Comparison of ENCODE assay signal across 21 cellular contexts in the genomic region with DNA sequence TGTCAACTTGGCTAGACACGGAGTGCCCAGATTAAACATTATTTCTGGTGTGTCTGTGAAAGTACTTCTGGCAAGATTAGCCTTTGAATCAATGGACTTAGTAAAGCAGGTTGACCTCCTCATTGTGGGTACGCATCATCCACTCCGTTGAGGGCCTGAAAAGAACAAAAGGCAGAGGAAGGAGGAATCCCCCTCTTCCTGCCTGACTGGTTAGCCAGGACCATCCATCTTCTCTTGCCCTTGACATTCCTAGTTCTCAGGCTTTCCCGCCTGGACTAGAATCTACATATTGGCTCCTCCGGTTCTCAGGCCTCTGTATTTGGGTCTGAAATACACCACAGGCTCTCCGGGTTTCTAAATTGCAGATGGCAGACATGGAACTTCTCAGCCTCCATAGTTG.
"Had no signal": no experiment of that assay in that cellular context is flagged by ENCODE, and none has a peak within 500 bp of the region (broad histone marks: within the 10 kb centered on the region; RNA-seq: fewer than 3 reads in every experiment).

No MANE protein-coding gene starts in this region.

- ATAC-seq: HepG2, Panc1 had no signal

- H3K9me3 ChIP-seq: MG63, SK-N-SH had no signal

- H3K4me2 ChIP-seq: SK-N-SH had no signal

- H3K4me3 ChIP-seq: MG63 had no signal

- H3K36me3 ChIP-seq: MG63 had no signal

- H3K27ac ChIP-seq: RWPE1 had no signal

- DNase-seq: IMR-90, Karpas-422, KG1, MG63, NCI-H1092, NCI-H1105 treated with DMSO at 0.1 percent for 48 hours, NCI-H1417 treated with DMSO at 0.1 percent for 48 hours, NCI-H146, NCI-H1694 treated with DMSO at 0.1 percent for 48 hours, NCI-H1930, NCI-H2081, NCI-H2107, NCI-H2227 treated with DMSO at 0.1 percent for 48 hours, NCI-H524, NCI-H526 treated with DMSO at 0.1 percent for 48 hours, NCI-H748 treated with DMSO at 0.1 percent for 48 hours, SHP77, SK-N-SH had no signal

- H3K9ac ChIP-seq: SK-N-SH had no signal

- H3K9me2 ChIP-seq: SK-N-SH had no signal
